ENCODE assay signal across 1 cellular context in genomic region chr2:201237486-201238241, GRCh38.
TF ChIP-seq lines count a peak whose summit lies in the region.

No MANE protein-coding gene starts in this region.

TF ChIP-seq in HepG2, 621 proteins besides CTCF, POLR2A, EP300 and RAD21 (continued from another document):
- TF ChIP-seq MLX (CRISPR knock-in tag; IDR thresholded peaks at IDR 0.05) (no peak), ZFP36 (IDR thresholded peaks at IDR 0.05; ENCODE audit: borderline replicate concordance, low read depth, low read length, partially characterized antibody) (peak; percentile 74)
